In the genomic region with DNA sequence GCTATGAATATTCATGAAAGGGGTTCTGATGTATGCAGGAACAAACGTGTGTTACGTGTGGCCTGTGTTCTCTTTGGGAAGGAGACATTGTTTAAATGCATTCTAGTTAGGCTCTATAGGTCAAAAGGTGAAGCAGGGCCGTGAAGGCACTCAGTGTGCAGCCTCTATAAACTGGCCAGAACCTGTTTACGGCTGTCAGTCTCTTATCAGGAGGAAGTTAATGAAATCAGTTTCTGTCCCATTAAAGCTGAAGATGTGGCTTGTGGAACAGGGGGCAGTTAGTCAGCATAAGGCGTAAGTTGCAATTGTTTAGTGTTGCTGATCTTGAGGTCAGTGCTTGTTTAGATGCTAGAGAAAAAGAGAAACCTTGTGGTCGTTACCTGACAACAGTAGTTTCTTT, we compare ENCODE assay signal across 17 cellular contexts.
"Had no signal": no experiment of that assay in that cellular context is flagged by ENCODE, and none has a peak within 500 bp of the region (broad histone marks: within the 10 kb centered on the region; RNA-seq: fewer than 3 reads in every experiment).

No MANE protein-coding gene starts in this region.

- DNase-seq: activated CD4-positive, alpha-beta T cell treated with anti-CD3 and anti-CD28 coated beads, Interleukin-2, amount 10 ng/mL, durations not matched to agents 24 days and 14 days; effector CD8-positive, alpha-beta T cell; esophagus squamous epithelium; hippocampal formation; nephron progenitor cell; occipital lobe; posterior cingulate gyrus; stimulated activated CD8-positive, alpha-beta memory T cell treated with anti-CD3 and anti-CD28 coated beads, Interleukin-4, amount 100 ng/mL, for 48 hours; stimulated activated naive CD4-positive, alpha-beta T cell treated with Interleukin-2 at 50 U/mL for 16 hours; T-helper 1 cell; T-helper 9 cell; thyroid gland had no signal

- FAIRE-seq: bronchial epithelial cell, keratinocyte had no signal

- H3K4me1 ChIP-seq: thyroid gland, vagina had no signal

- H3K27me3 ChIP-seq: esophagus squamous epithelium, thyroid gland, vagina had no signal

- H3K4me3 ChIP-seq: esophagus squamous epithelium, lung, thyroid gland, vagina had no signal

- ATAC-seq: left lobe of liver had no signal

- H3K9me3 ChIP-seq: esophagus squamous epithelium, thyroid gland, vagina had no signal

- H3K27ac ChIP-seq: esophagus squamous epithelium, thyroid gland, vagina had no signal
